In the genomic region with DNA sequence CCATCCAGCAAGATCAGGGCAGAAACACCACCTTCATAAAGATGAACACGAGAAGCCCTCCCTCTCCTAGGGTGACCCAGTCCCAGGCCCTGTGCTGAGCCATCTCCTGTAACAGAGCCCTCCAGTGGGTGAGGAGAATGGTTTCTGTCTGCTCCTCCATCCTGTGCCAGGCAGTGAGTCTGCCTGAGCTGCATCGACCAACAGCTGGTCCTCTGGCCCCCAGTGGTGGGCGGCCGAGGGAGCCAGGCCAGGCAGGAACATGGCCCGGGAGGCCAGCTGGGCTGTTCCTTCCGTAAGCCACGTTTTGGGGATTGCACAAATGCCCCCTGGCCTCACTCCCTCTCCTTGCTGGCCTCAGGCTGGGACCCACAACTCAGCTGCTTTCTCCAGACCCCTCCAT, we compare ENCODE assay signal across 17 cellular contexts.
DNase-seq lines count a peak whose midpoint lies in the region; ATAC-seq and TF ChIP-seq lines count a peak whose summit lies in the region.
"Had no signal": no experiment of that assay in that cellular context is flagged by ENCODE, and none has a peak within 500 bp of the region (broad histone marks: within the 10 kb centered on the region; RNA-seq: fewer than 3 reads in every experiment).

No MANE protein-coding gene starts in this region.

- no peak overlapping the region for H3K27ac Mint-ChIP-seq in CD4-positive, alpha-beta memory T cell
- H3K27ac Mint-ChIP-seq: CD8-positive, alpha-beta memory T cell; HFFc6 had no signal

- peak overlapping the region; percentile 36 for H3K27ac ChIP-seq in left ventricle myocardium inferior (replicated peaks)
- H3K27ac ChIP-seq in right atrium auricular region: no peak overlapping the region
- peak overlapping the region in 3 of 4 donors; percentile 42 to 68 (median 66) for H3K27ac ChIP-seq in gastroesophageal sphincter
- no peak overlapping the region for H3K27ac ChIP-seq in trophoblast cell (ENCODE audit: low read depth, low read length)
- H3K27ac ChIP-seq in upper lobe of right lung: peak overlapping the region; percentile 14
- no peak overlapping the region for H3K27ac ChIP-seq in CD4-positive, alpha-beta memory T cell (ENCODE audit: low read depth, low read length)
- H3K27ac ChIP-seq in SJCRH30: no peak overlapping the region
- H3K27ac ChIP-seq: Peyer's patch had no signal

- H3K4me2 ChIP-seq in trophoblast cell (ENCODE audit: low read length): no peak overlapping the region

- H3K27me3 Mint-ChIP-seq in CD4-positive, alpha-beta memory T cell: peaks cover 0 to 1% of the 10 kb centered on the region in 2 donors

- intact Hi-C loops in left ventricle myocardium inferior (cut with micrococcal nuclease): no loop called here
- intact Hi-C loops in upper lobe of right lung (cut with DNase I): no loop called here
- intact Hi-C loops in CD4-positive, alpha-beta memory T cell (cut with micrococcal nuclease): no loop called here

- TF ChIP-seq POLR2A in gastroesophageal sphincter (IDR thresholded peaks at IDR 0.05): no peak

- no CpG with 5 or more reads among the region's 7 CpGs for WGBS in gastroesophageal sphincter (ENCODE audit: low coverage in 1 of 2), 2 donors
- no CpG with 5 or more reads among the region's 7 CpGs for WGBS in trophoblast cell (ENCODE audit: extremely low coverage, insufficient coverage, insufficient read length)

- no peak overlapping the region for H4K8ac ChIP-seq in trophoblast cell (ENCODE audit: low read depth, low read length)

- H3K4me1 Mint-ChIP-seq in CD4-positive, alpha-beta memory T cell: peaks cover 0 to 6% (median 2%) of the 10 kb centered on the region in 4 donors

- H3K4me1 ChIP-seq in left ventricle myocardium inferior (peaks cover 81% of the 10 kb centered on the region), right atrium auricular region (peaks cover 0 to 79% of the 10 kb centered on the region in 2 donors), gastroesophageal sphincter (peaks cover 0 to 92% (median 37%) of the 10 kb centered on the region in 3 donors), trophoblast cell (ENCODE audit: control insufficient read depth in 1 of 2, insufficient read depth in 2 of 2, low read length in 2 of 2) (peaks cover 6 to 16% of the 10 kb centered on the region in 2 experiments), upper lobe of right lung (peaks cover 23% of the 10 kb centered on the region), SJCRH30 (no peaks in the 10 kb centered on the region)
- no peaks in the 10 kb centered on the region for H3K4me1 ChIP-seq in CD4-positive, alpha-beta memory T cell (ENCODE audit: insufficient read depth, low read length)

- peak overlapping the region; percentile 5 for H3K18ac ChIP-seq in trophoblast cell (ENCODE audit: low read length)

- no peak overlapping the region for H2AFZ ChIP-seq in trophoblast cell (ENCODE audit: insufficient read depth, low read length, poor library complexity)

- CTCF ChIA-PET in CD4-positive, alpha-beta memory T cell (lab: Charles Lee; ENCODE audit: partially characterized antibody): no interaction called here

- H3K36me3 Mint-ChIP-seq in CD4-positive, alpha-beta memory T cell: no peaks in the 10 kb centered on the region
- H3K36me3 Mint-ChIP-seq: CD8-positive, alpha-beta memory T cell had no signal

- H4K12ac ChIP-seq in trophoblast cell (ENCODE audit: low read depth, low read length): no peak overlapping the region

- ATAC-seq in gastroesophageal sphincter (no peak), upper lobe of right lung (no peak)

- H2BK120ac ChIP-seq in trophoblast cell (ENCODE audit: insufficient read depth, low read length, poor library complexity): no peak overlapping the region

- H3K9me3 ChIP-seq in left ventricle myocardium inferior (replicated peaks) (no peaks in the 10 kb centered on the region), right atrium auricular region (no peaks in the 10 kb centered on the region), gastroesophageal sphincter (no peaks in the 10 kb centered on the region), trophoblast cell (ENCODE audit: insufficient read depth, low read depth, low read length) (peaks cover 7% of the 10 kb centered on the region), upper lobe of right lung (no peaks in the 10 kb centered on the region), SJCRH30 (replicated peaks) (no peaks in the 10 kb centered on the region)
- no peaks in the 10 kb centered on the region for H3K9me3 ChIP-seq in CD4-positive, alpha-beta memory T cell (ENCODE audit: control insufficient read depth in 1 of 2, low read length in 2 of 2)
- H3K9me3 ChIP-seq: MG63, Peyer's patch had no signal

- no peak overlapping the region for H2BK12ac ChIP-seq in trophoblast cell (ENCODE audit: low read length)

- no peaks in the 10 kb centered on the region for H3K27me3 ChIP-seq in left ventricle myocardium inferior (ENCODE audit: low read depth)
- H3K27me3 ChIP-seq in right atrium auricular region: no peaks in the 10 kb centered on the region
- H3K27me3 ChIP-seq in gastroesophageal sphincter: no peaks in the 10 kb centered on the region
- no peaks in the 10 kb centered on the region for H3K27me3 ChIP-seq in trophoblast cell (ENCODE audit: insufficient read depth, low read length)
- H3K27me3 ChIP-seq in upper lobe of right lung: no peaks in the 10 kb centered on the region
- H3K27me3 ChIP-seq in CD4-positive, alpha-beta memory T cell (ENCODE audit: insufficient read depth, low read length): no peaks in the 10 kb centered on the region
- peaks cover 11% of the 10 kb centered on the region for H3K27me3 ChIP-seq in SJCRH30
- H3K27me3 ChIP-seq: MG63, Peyer's patch had no signal

- peaks cover 5% of the 10 kb centered on the region for H3K79me1 ChIP-seq in trophoblast cell (ENCODE audit: low read length)

- peak overlapping the region; percentile 1 for H3K4ac ChIP-seq in trophoblast cell (ENCODE audit: low read depth, low read length)

- TF ChIP-seq CTCF in left ventricle myocardium inferior (IDR thresholded peaks at IDR 0.05; ENCODE audit: borderline replicate concordance): no peak
- no peak for TF ChIP-seq CTCF in right atrium auricular region (IDR thresholded peaks at IDR 0.05)
- TF ChIP-seq CTCF in gastroesophageal sphincter (IDR thresholded peaks at IDR 0.05): no peak
- no peak for TF ChIP-seq CTCF in upper lobe of right lung (IDR thresholded peaks at IDR 0.05)

- POLR2A ChIA-PET in CD4-positive, alpha-beta memory T cell (lab: Charles Lee; ENCODE audit: partially characterized antibody): no interaction called here

- H3K4me3 ChIP-seq in left ventricle myocardium inferior (no peak overlapping the region), right atrium auricular region (no peak overlapping the region), gastroesophageal sphincter (no peak overlapping the region), trophoblast cell (ENCODE audit: low read depth, low read length) (no peak overlapping the region), upper lobe of right lung (no peak overlapping the region), SJCRH30 (no peak overlapping the region)
- H3K4me3 ChIP-seq in CD4-positive, alpha-beta memory T cell (ENCODE audit: low read length in 2 of 2): no peak overlapping the region
- H3K4me3 ChIP-seq: MG63, Peyer's patch had no signal

- no peak for DNase-seq in left ventricle myocardium inferior
- DNase-seq in right atrium auricular region (ENCODE audit: low spot score): no peak
- no peak for DNase-seq in trophoblast cell
- no peak for DNase-seq in upper lobe of right lung
- DNase-seq in CD4-positive, alpha-beta memory T cell: no peak
- DNase-seq in anterior cingulate cortex (lab: John Stamatoyannopoulos, UW): no peak
- no peak for DNase-seq in SJCRH30
- DNase-seq: CD8-positive, alpha-beta memory T cell; DND-41; HFFc6; Karpas-422; MG63; NCI-H2081; NCI-H82; Peyer's patch; SHP77 treated with DMSO at 0.1 percent for 48 hours had no signal

- no peak overlapping the region for H3K23ac ChIP-seq in trophoblast cell (ENCODE audit: low read length)

- H2BK5ac ChIP-seq in trophoblast cell (ENCODE audit: low read depth, low read length, poor library complexity): no peak overlapping the region

- no peaks in the 10 kb centered on the region for H3K79me2 ChIP-seq in trophoblast cell (ENCODE audit: control insufficient read depth, insufficient read depth, low read length, poor library complexity)

- H3K14ac ChIP-seq in trophoblast cell (ENCODE audit: low read length): no peak overlapping the region

- no peak overlapping the region for H3K4me3 Mint-ChIP-seq in CD4-positive, alpha-beta memory T cell
- H3K4me3 Mint-ChIP-seq: CD8-positive, alpha-beta memory T cell; HFFc6 had no signal

- H3K9me3 Mint-ChIP-seq in CD4-positive, alpha-beta memory T cell: peaks cover 0 to 3% (median 0%) of the 10 kb centered on the region in 8 donors
- H3K9me3 Mint-ChIP-seq: CD8-positive, alpha-beta memory T cell; HFFc6 had no signal

- H3K9ac ChIP-seq in trophoblast cell (ENCODE audit: low read length): no peak overlapping the region

- TF ChIP-seq EP300 in gastroesophageal sphincter (IDR thresholded peaks at IDR 0.05): no peak

- H4K91ac ChIP-seq in trophoblast cell (ENCODE audit: low read depth, low read length): no peak overlapping the region

- no peak overlapping the region for H2AK5ac ChIP-seq in trophoblast cell (ENCODE audit: low read length)

- H3K36me3 ChIP-seq in left ventricle myocardium inferior (no peaks in the 10 kb centered on the region), right atrium auricular region (no peaks in the 10 kb centered on the region), gastroesophageal sphincter (no peaks in the 10 kb centered on the region), trophoblast cell (ENCODE audit: control insufficient read depth in 1 of 2, insufficient read depth in 2 of 2, low read length in 2 of 2) (peaks cover 0 to 2% of the 10 kb centered on the region in 2 experiments), upper lobe of right lung (no peaks in the 10 kb centered on the region), SJCRH30 (no peaks in the 10 kb centered on the region)
- H3K36me3 ChIP-seq in CD4-positive, alpha-beta memory T cell (ENCODE audit: insufficient read depth, low read length): no peaks in the 10 kb centered on the region
- H3K36me3 ChIP-seq: MG63, Peyer's patch had no signal

Comparison
In these comparisons a context has a peak if more than half of its experiments do, and no peak if none do; other contexts are left out.
1. H3K27ac ChIP-seq: peak in left ventricle myocardium inferior (single experiment), gastroesophageal sphincter (3 of 4) and upper lobe of right lung (single experiment); none in right atrium auricular region (0 of 2), trophoblast cell (single experiment), CD4-positive, alpha-beta memory T cell (single experiment) and SJCRH30 (single experiment).